29 cellular contexts compared by ENCODE assay signal in genomic region chr6:1475169-1475568, GRCh38.
"Had no signal": no experiment of that assay in that cellular context is flagged by ENCODE, and none has a peak within 500 bp of the region (broad histone marks: within the 10 kb centered on the region; RNA-seq: fewer than 3 reads in every experiment).

No MANE protein-coding gene starts in this region.

- H3K27ac Mint-ChIP-seq: naive thymus-derived CD4-positive, alpha-beta T cell; nephron; neural progenitor cell; progenitor cell of endocrine pancreas had no signal

- H3K36me3 Mint-ChIP-seq: naive thymus-derived CD4-positive, alpha-beta T cell; neural progenitor cell had no signal

- DNase-seq: colonic mucosa; dermis blood vessel endothelial cell; effector memory CD4-positive, alpha-beta T cell; foreskin fibroblast; heart left ventricle; kidney; left lung; mammary epithelial cell; mesendoderm; midbrain; naive thymus-derived CD4-positive, alpha-beta T cell; stimulated activated CD4-positive, alpha-beta T cell treated with anti-CD3 and anti-CD28 coated beads, Interleukin-12 subunit alpha, Interleukin-12 subunit beta, amount 100 ng/mL, for 4 hours; stimulated activated CD4-positive, alpha-beta T cell treated with anti-CD3 and anti-CD28 coated beads, Interleukin-1b, Interleukin-23, amount 100 ng/mL, for 48 hours; stimulated activated CD4-positive, alpha-beta T cell treated with anti-CD3 and anti-CD28 coated beads, Interleukin-4, amount 100 ng/mL, for 1 hour; stimulated activated CD8-positive, alpha-beta memory T cell treated with anti-CD3 and anti-CD28 coated beads, Interleukin-4, amount 100 ng/mL, for 48 hours; stimulated activated naive CD4-positive, alpha-beta T cell treated with Interleukin-2 at 50 U/mL for 16 hours; stomach; thyroid gland; trophoblast cell had no signal

- H3K9ac ChIP-seq: neural progenitor cell, parathyroid adenoma had no signal

- H3K4me3 ChIP-seq: colonic mucosa, esophagus muscularis mucosa, gastroesophageal sphincter, heart left ventricle, hepatocyte, left lung, neural progenitor cell, smooth muscle cell, stomach, thyroid gland, vagina had no signal

- H3K4me1 ChIP-seq: colonic mucosa, esophagus muscularis mucosa, gastroesophageal sphincter, parathyroid adenoma, stomach, thyroid gland had no signal

- H3K36me3 ChIP-seq: colonic mucosa, esophagus muscularis mucosa, gastroesophageal sphincter, heart left ventricle, left lung, neural progenitor cell, stomach, thyroid gland, vagina had no signal

- H3K27me3 ChIP-seq: colonic mucosa, gastroesophageal sphincter, hepatocyte, left lung, neural progenitor cell, thyroid gland, vagina had no signal

- H3K4me3 Mint-ChIP-seq: naive thymus-derived CD4-positive, alpha-beta T cell; nephron; neural progenitor cell had no signal

- ATAC-seq: gastroesophageal sphincter; heart left ventricle; left lung; naive thymus-derived CD4-positive, alpha-beta T cell; sciatic nerve had no signal

- H3K4me1 Mint-ChIP-seq: naive thymus-derived CD4-positive, alpha-beta T cell had no signal

- H3K9me3 ChIP-seq: colonic mucosa, esophagus muscularis mucosa, gastroesophageal sphincter, heart left ventricle, left lung, stomach, thyroid gland, vagina had no signal

- H3K27ac ChIP-seq: colonic mucosa, esophagus muscularis mucosa, gastroesophageal sphincter, heart left ventricle, hepatocyte, left lung, neural progenitor cell, parathyroid adenoma, stomach, thyroid gland, vagina had no signal
